Comparison of ENCODE assay signal across 10 cellular contexts in genomic region chrX:136130931-136131843, GRCh38. TPM values are rescaled to one million over a fixed set of nuclear protein-coding genes. Genes with fewer than 3 reads are reported as not detected.
DNase-seq lines count a peak whose midpoint lies in the region; ATAC-seq and TF ChIP-seq lines count a peak whose summit lies in the region.
"Had no signal": no experiment of that assay in that cellular context is flagged by ENCODE, and none has a peak within 500 bp of the region (broad histone marks: within the 10 kb centered on the region; RNA-seq: fewer than 3 reads in every experiment).

No MANE protein-coding gene starts in this region.

- no peak overlapping the region for H3K4me3 ChIP-seq in AG10803 (ENCODE audit: low read length)
- H3K4me3 ChIP-seq in BE2C (ENCODE audit: low read depth, low read length), result no peak overlapping the region
- H3K4me3 ChIP-seq: esophagus squamous epithelium had no signal

- no peak for TF ChIP-seq CTCF in AG10803 (conservative IDR thresholded peaks at IDR 0.05; ENCODE audit: low read length)
- no peak for TF ChIP-seq CTCF in BE2C (IDR thresholded peaks at IDR 0.05; ENCODE audit: low read depth, low read length)

- H3K9me3 ChIP-seq in BE2C, result no peaks in the 10 kb centered on the region
- H3K9me3 ChIP-seq: esophagus squamous epithelium had no signal

- DNase-seq in AG10803 (ENCODE audit: low read depth) (peak; percentile 83), HT1080 (ENCODE audit: low read depth) (peak; percentile 98), glomerular endothelial cell (ENCODE audit: extremely low read depth, low read depth, low spot score) (peak; percentile 18), BE2C (no peak), HuH-7.5 (ENCODE audit: low spot score) (no peak), cortex of kidney (lab: John Stamatoyannopoulos, UW) (no peak)
- peak; percentile 22 to 27 for DNase-seq in activated T-cell treated with anti-CD3 and anti-CD28 coated beads, Interleukin-2, amount 50 U/mL, for 48 hours
- DNase-seq: esophagus squamous epithelium, occipital lobe had no signal

- H3K27me3 ChIP-seq in BE2C, result no peaks in the 10 kb centered on the region
- H3K27me3 ChIP-seq: esophagus squamous epithelium had no signal

- no peaks in the 10 kb centered on the region for H3K4me1 ChIP-seq in BE2C
- H3K4me1 ChIP-seq: esophagus squamous epithelium had no signal

- H3K36me3 ChIP-seq in BE2C, result no peaks in the 10 kb centered on the region
- H3K36me3 ChIP-seq: esophagus squamous epithelium had no signal

- ATAC-seq in HG02610 (IDR thresholded peaks at IDR 0.05; ENCODE audit: unreplicated experiment), result no peak

RNA-seq across cellular contexts. Expression of gene FHL1, which starts 16.1 kb away (rescaled TPM):
- 87.9 and 97.2 TPM in 2 replicates for total RNA-seq in HT1080 (2014; rRNA removed; shearing (Covaris generic))
- 177 and 207 TPM in 2 replicates for polyA plus RNA-seq in HT1080 (2015; cell fraction: cytosol; rRNA removed)
- polyA plus RNA-seq in HT1080 (2015; cell fraction: nucleus; rRNA removed), result 91.7 and 98.3 TPM in 2 replicates
- 68.3 and 82.2 TPM in 2 replicates for total RNA-seq in glomerular endothelial cell
- polyA plus RNA-seq in BE2C (2012; ENCODE audit: insufficient read depth, insufficient read length, low read depth), result 70.8 TPM

Comparison
In these comparisons a context has a peak if more than half of its experiments do, and no peak if none do; other contexts are left out.
1. DNase-seq: peak in AG10803 (single experiment), HT1080 (single experiment), activated T-cell treated with anti-CD3 and anti-CD28 coated beads, Interleukin-2, amount 50 U/mL, for 48 hours (2 of 2) and glomerular endothelial cell (single experiment); none in BE2C (single experiment), HuH-7.5 (single experiment) and cortex of kidney (single experiment).